Comparison of ENCODE assay signal across 7 cellular contexts in genomic region chr16:29217104-29217751, GRCh38.
A peak's percentile ranks its signal among the peaks of the same experiment; 100 is the strongest.
DNase-seq lines count a peak whose midpoint lies in the region; ATAC-seq and TF ChIP-seq lines count a peak whose summit lies in the region.
"Not testable (repeated sequence)": the region's sequence is repeated elsewhere in the genome, so short reads cannot be mapped to it uniquely, and the experiment has no call there.

No MANE protein-coding gene starts in this region.

- peak overlapping the region; percentile 30 for H3K27ac ChIP-seq in KOPT-K1 (ENCODE audit: low read depth, low read length, poor library complexity, severe bottlenecking)
- H3K27ac ChIP-seq in endodermal cell (ENCODE audit: low read depth, low read length) = not testable (repeated sequence)

- H3K4me1 Mint-ChIP-seq in activated CD8-positive, alpha-beta memory T cell treated with anti-CD3 and anti-CD28 coated beads, Interleukin-2, amount 10 ng/mL, durations not matched to agents 7 days and 5 days; endodermal cell: not testable (repeated sequence)
- H3K4me1 Mint-ChIP-seq in osteocyte (ENCODE audit: unreplicated experiment) = peaks cover 48% of the 10 kb centered on the region

- H3K36me3 ChIP-seq in KOPT-K1 (ENCODE audit: insufficient read depth, low read length); adipocyte (ENCODE audit: control insufficient read depth, insufficient read depth, low read length, severe bottlenecking); endodermal cell (ENCODE audit: control insufficient read depth, insufficient read depth, low read length): not testable (repeated sequence)

- H3K4me3 Mint-ChIP-seq in activated CD8-positive, alpha-beta memory T cell treated with anti-CD3 and anti-CD28 coated beads, Interleukin-2, amount 10 ng/mL, durations not matched to agents 7 days and 5 days; endodermal cell; osteocyte (ENCODE audit: unreplicated experiment): not testable (repeated sequence)

- peak; percentile 35 for DNase-seq in activated CD8-positive, alpha-beta memory T cell treated with anti-CD3 and anti-CD28 coated beads, Interleukin-2, amount 10 ng/mL, durations not matched to agents 7 days and 5 days
- DNase-seq in adipocyte (ENCODE audit: low read depth) = not testable (repeated sequence)
- DNase-seq in endodermal cell (peak; percentile 30), mesenteric fat pad (ENCODE audit: low spot score) (peak; percentile 69), osteocyte (ENCODE audit: extremely low spot score, unreplicated experiment) (peak; percentile 75), ureter (ENCODE audit: low spot score) (peak; percentile 36)

- peak overlapping the region; percentile 24 for H3K4me3 ChIP-seq in adipocyte (ENCODE audit: low read length)
- H3K4me3 ChIP-seq in endodermal cell (ENCODE audit: low read length) = not testable (repeated sequence)

- H3K27ac Mint-ChIP-seq in activated CD8-positive, alpha-beta memory T cell treated with anti-CD3 and anti-CD28 coated beads, Interleukin-2, amount 10 ng/mL, durations not matched to agents 7 days and 5 days; endodermal cell: not testable (repeated sequence)
- peak overlapping the region; percentile 47 for H3K27ac Mint-ChIP-seq in osteocyte (ENCODE audit: unreplicated experiment)

- not testable (repeated sequence) for H3K27me3 ChIP-seq in adipocyte (replicated peaks; ENCODE audit: control insufficient read depth, insufficient read depth, low read length); endodermal cell (ENCODE audit: control insufficient read depth, insufficient read depth, low read length, poor library complexity, severe bottlenecking)

- WGBS in endodermal cell (ENCODE audit: insufficient coverage in 1 of 2, insufficient read length in 1 of 2), 2 experiments = 92 to 93% methylated on average over 15 to 22 of the region's 22 CpGs

- H3K9me3 ChIP-seq in KOPT-K1 (ENCODE audit: insufficient read depth, low read length, poor library complexity, severe bottlenecking); adipocyte (ENCODE audit: control insufficient read depth, low read length); endodermal cell (ENCODE audit: control insufficient read depth, low read length): not testable (repeated sequence)

- peaks cover 19% of the 10 kb centered on the region for H3K36me3 Mint-ChIP-seq in activated CD8-positive, alpha-beta memory T cell treated with anti-CD3 and anti-CD28 coated beads, Interleukin-2, amount 10 ng/mL, durations not matched to agents 7 days and 5 days
- not testable (repeated sequence) for H3K36me3 Mint-ChIP-seq in endodermal cell (ENCODE audit: low read depth); osteocyte (ENCODE audit: unreplicated experiment)

- TF ChIP-seq CTCF in endodermal cell (conservative IDR thresholded peaks at IDR 0.05); osteocyte (IDR thresholded peaks at IDR 0.05): not testable (repeated sequence)

- not testable (repeated sequence) for H3K9ac ChIP-seq in adipocyte (ENCODE audit: low read length); endodermal cell (ENCODE audit: extremely low read depth, low read length, poor library complexity, severe bottlenecking)

- peaks cover 30% of the 10 kb centered on the region for H3K4me1 ChIP-seq in adipocyte (ENCODE audit: control insufficient read depth, insufficient read depth, low read length)
- not testable (repeated sequence) for H3K4me1 ChIP-seq in endodermal cell (ENCODE audit: control insufficient read depth, insufficient read depth, low read length)

- H3K9me3 Mint-ChIP-seq in activated CD8-positive, alpha-beta memory T cell treated with anti-CD3 and anti-CD28 coated beads, Interleukin-2, amount 10 ng/mL, durations not matched to agents 7 days and 5 days (ENCODE audit: low read depth); osteocyte (ENCODE audit: unreplicated experiment): not testable (repeated sequence)
- peaks cover 13% of the 10 kb centered on the region for H3K9me3 Mint-ChIP-seq in endodermal cell

- not testable (repeated sequence) for ATAC-seq in activated CD8-positive, alpha-beta memory T cell treated with anti-CD3 and anti-CD28 coated beads, Interleukin-2, amount 10 ng/mL, durations not matched to agents 7 days and 5 days

- not testable (repeated sequence) for H3K27me3 Mint-ChIP-seq in activated CD8-positive, alpha-beta memory T cell treated with anti-CD3 and anti-CD28 coated beads, Interleukin-2, amount 10 ng/mL, durations not matched to agents 7 days and 5 days; endodermal cell (ENCODE audit: insufficient read depth); osteocyte (ENCODE audit: unreplicated experiment)

- CTCF ChIA-PET in activated CD8-positive, alpha-beta memory T cell treated with anti-CD3 and anti-CD28 coated beads, Interleukin-2, amount 10 ng/mL, durations not matched to agents 7 days and 5 days (lab: Charles Lee) = not testable (repeated sequence)
